ENCODE assay signal across 13 cellular contexts in genomic region chr11:47539681-47540039, GRCh38. TPM values are rescaled to one million over a fixed set of nuclear protein-coding genes. Genes with fewer than 3 reads are reported as not detected.
DNase-seq lines count a peak whose midpoint lies in the region; ATAC-seq and TF ChIP-seq lines count a peak whose summit lies in the region.
"Had no signal": no experiment of that assay in that cellular context is flagged by ENCODE, and none has a peak within 500 bp of the region (broad histone marks: within the 10 kb centered on the region; RNA-seq: fewer than 3 reads in every experiment).

No MANE protein-coding gene starts in this region.

- H3K27me3 Mint-ChIP-seq in osteocyte (ENCODE audit: unreplicated experiment), result no peaks in the 10 kb centered on the region

- no peak overlapping the region for H2AFZ ChIP-seq in OCI-LY1 (ENCODE audit: low read length)

- H3K36me3 Mint-ChIP-seq in osteocyte (ENCODE audit: unreplicated experiment), result peaks cover 2% of the 10 kb centered on the region

- peaks cover 99% of the 10 kb centered on the region for H3K79me2 ChIP-seq in OCI-LY1 (ENCODE audit: insufficient read depth, low read length)

- H3K4me3 Mint-ChIP-seq in osteocyte (ENCODE audit: unreplicated experiment), result no peak overlapping the region

- H3K4me2 ChIP-seq in OCI-LY1 (ENCODE audit: low read length), result peak overlapping the region; percentile 1; the same call in 1 of the 2 replicates

- no peak overlapping the region for H3K9ac ChIP-seq in OCI-LY1 (ENCODE audit: low read length)

- H4K20me1 ChIP-seq in OCI-LY1 (ENCODE audit: insufficient read depth, low read length), result peaks cover 3% of the 10 kb centered on the region; the same call in 1 of the 2 replicates

- TF ChIP-seq CTCF in OCI-LY1 (IDR thresholded peaks at IDR 0.05; ENCODE audit: low read length), result no peak
- no peak for TF ChIP-seq CTCF in epithelial cell of esophagus (IDR thresholded peaks at IDR 0.05; ENCODE audit: insufficient read depth, low read depth, low read length, missing control alignments)
- TF ChIP-seq CTCF in osteocyte (IDR thresholded peaks at IDR 0.05), result no peak

- no peaks in the 10 kb centered on the region for H3K9me3 Mint-ChIP-seq in osteocyte (ENCODE audit: unreplicated experiment)

- no peak overlapping the region for H3K4me3 ChIP-seq in OCI-LY1 (ENCODE audit: low read depth, low read length, poor library complexity, severe bottlenecking)
- no peak overlapping the region for H3K4me3 ChIP-seq in epithelial cell of esophagus (ENCODE audit: low read length)
- H3K4me3 ChIP-seq: SJCRH30 had no signal

- no peaks in the 10 kb centered on the region for H3F3A ChIP-seq in OCI-LY1 (ENCODE audit: insufficient read depth, low read length)

- H3K36me3 ChIP-seq in OCI-LY1 (ENCODE audit: insufficient read depth, low read length), result peaks cover 22% of the 10 kb centered on the region; the same call in 1 of the 2 replicates

- H3K27ac ChIP-seq in OCI-LY1 (ENCODE audit: low read depth, low read length, poor library complexity, severe bottlenecking), result peak overlapping the region; percentile 2
- H3K27ac ChIP-seq: SJCRH30 had no signal

- H3K4me1 ChIP-seq in OCI-LY1 (ENCODE audit: insufficient read depth, low read length, severe bottlenecking), result peaks cover 52% of the 10 kb centered on the region
- H3K4me1 ChIP-seq: SJCRH30 had no signal

- H3K9me2 ChIP-seq in OCI-LY1 (ENCODE audit: low read depth, low read length), result no peaks in the 10 kb centered on the region

- H3K27me3 ChIP-seq in OCI-LY1 (ENCODE audit: insufficient read depth, low read length), result no peaks in the 10 kb centered on the region
- H3K27me3 ChIP-seq: SJCRH30 had no signal

- H3K27ac Mint-ChIP-seq in osteocyte (ENCODE audit: unreplicated experiment), result peak overlapping the region; percentile 79

- ATAC-seq in GM18858 (IDR thresholded peaks at IDR 0.05; ENCODE audit: unreplicated experiment) (no peak), GM21786 (IDR thresholded peaks at IDR 0.05; ENCODE audit: unreplicated experiment) (no peak)

- H3K9me3 ChIP-seq in OCI-LY1 (ENCODE audit: low read length), result no peaks in the 10 kb centered on the region
- H3K9me3 ChIP-seq: SJCRH30 had no signal

- DNase-seq in NCI-H1105 treated with DMSO at 0.1 percent for 48 hours (lab: John Stamatoyannopoulos, UW), result peak; percentile 24
- no peak for DNase-seq in NCI-H1105 (lab: John Stamatoyannopoulos, UW)
- peak; percentile 22 for DNase-seq in epithelial cell of esophagus (ENCODE audit: low read depth)
- DNase-seq in osteocyte (ENCODE audit: extremely low spot score, unreplicated experiment), result no peak
- DNase-seq in EL, result no peak
- DNase-seq: SJCRH30 had no signal

- peaks cover 38% of the 10 kb centered on the region for H3K4me1 Mint-ChIP-seq in osteocyte (ENCODE audit: unreplicated experiment)

RNA-seq across cellular contexts. Expression of gene CELF1, which starts 13.3 kb away (rescaled TPM):
- total RNA-seq in osteocyte, result 88.6 and 100 TPM in 2 replicates

RNA-seq across cellular contexts. Expression of gene PTPMT1, which starts 25.7 kb away (rescaled TPM):
- 49.3 and 50.3 TPM in 2 replicates for total RNA-seq in osteocyte

RNA-seq across cellular contexts. Expression of gene KBTBD4, which starts 39.1 kb away (rescaled TPM):
- total RNA-seq in osteocyte, result 19.7 and 19.8 TPM in 2 replicates

RNA-seq across cellular contexts. Expression of gene NDUFS3, which starts 39.2 kb away (rescaled TPM):
- 102 and 105 TPM in 2 replicates for total RNA-seq in osteocyte

RNA-seq across cellular contexts. Expression of gene FAM180B, which starts 46.8 kb away (rescaled TPM):
- total RNA-seq in osteocyte, result 0.32 and 0.52 TPM in 2 replicates
- total RNA-seq: A172, bronchial epithelial cell, Daoy, lung microvascular endothelial cell had no signal

Comparison
In these comparisons a context has a peak if more than half of its experiments do, and no peak if none do; other contexts are left out.
1. DNase-seq: peak in NCI-H1105 treated with DMSO at 0.1 percent for 48 hours (single experiment) and epithelial cell of esophagus (single experiment); none in NCI-H1105 (single experiment), osteocyte (single experiment) and EL (single experiment).